ENCODE assay signal across 25 cellular contexts in the genomic region with DNA sequence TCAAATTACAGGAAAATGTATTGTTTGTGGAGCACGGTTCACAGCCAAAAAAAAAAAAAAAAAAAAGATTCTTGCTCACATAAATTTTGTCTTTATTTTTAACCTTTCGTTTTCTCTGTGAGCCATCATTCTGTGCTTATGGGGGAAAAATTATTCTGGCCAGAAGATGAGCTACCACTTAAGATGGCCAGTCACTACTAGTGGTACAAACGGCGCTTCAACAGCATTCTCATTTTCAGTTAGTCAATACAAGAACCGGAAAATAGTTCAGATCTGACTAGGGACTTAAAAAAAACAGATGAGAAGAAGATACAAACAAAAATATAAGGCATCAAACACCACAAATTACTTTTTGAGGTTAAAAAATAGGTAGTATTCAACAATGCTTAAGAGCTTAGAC.
"Had no signal": no experiment of that assay in that cellular context is flagged by ENCODE, and none has a peak within 500 bp of the region (broad histone marks: within the 10 kb centered on the region; RNA-seq: fewer than 3 reads in every experiment).

No MANE protein-coding gene starts in this region.

- H3K9ac ChIP-seq: neural progenitor cell, parathyroid adenoma had no signal

- H2AFZ ChIP-seq: neural progenitor cell, parathyroid adenoma had no signal

- ATAC-seq: psoas muscle; right cardiac atrium; right lobe of liver; stimulated activated effector memory CD8-positive, alpha-beta T cell treated with anti-CD3 and anti-CD28 coated beads, Interleukin-12 subunit alpha, Interleukin-12 subunit beta, amount 100 ng/mL, for 72 hours; stimulated activated naive B cell treated with anti-CD40 and anti-IgM and Interleukin-4, amounts not matched to agents 10 μg/mL and 1 μg/mL and 100 μg/mL, for 72 hours had no signal

- H3K4me2 ChIP-seq: neural progenitor cell had no signal

- DNase-seq: occipital lobe; ovary; posterior cingulate gyrus; psoas muscle; right cardiac atrium; right lobe of liver; sigmoid colon; small intestine; stimulated activated CD4-positive, alpha-beta T cell treated with anti-CD3 and anti-CD28 coated beads, Interleukin-15, amount 100 ng/mL, for 24 hours; stimulated activated CD4-positive, alpha-beta T cell treated with anti-CD3 and anti-CD28 coated beads, Interleukin-2, amount 100 ng/mL, for 24 hours; stimulated activated CD4-positive, alpha-beta T cell treated with anti-CD3 and anti-CD28 coated beads, Interleukin-2, amount 100 ng/mL, for 48 hours; stimulated activated CD4-positive, alpha-beta T cell treated with anti-CD3 and anti-CD28 coated beads, Interleukin-4, amount 100 ng/mL, for 24 hours; stimulated activated naive B cell treated with anti-CD40 and anti-IgM and Interleukin-4, amounts not matched to agents 10 μg/mL and 1 μg/mL and 100 μg/mL, for 72 hours; stimulated activated naive CD4-positive, alpha-beta T cell treated with Interleukin-2 at 50 U/mL for 16 hours; stomach; thyroid gland; trophoblast cell; upper lobe of left lung had no signal

- H3K9me3 ChIP-seq: ovary, right lobe of liver, sigmoid colon, thoracic aorta, thyroid gland, tibial nerve, upper lobe of left lung, vagina had no signal

- H3K4me3 ChIP-seq: neural progenitor cell, ovary, psoas muscle, right lobe of liver, sigmoid colon, stomach, thoracic aorta, thyroid gland, tibial nerve, upper lobe of left lung, vagina had no signal

- H3K4me1 ChIP-seq: neural progenitor cell, parathyroid adenoma, psoas muscle, right lobe of liver, sigmoid colon, stomach, thyroid gland, tibial nerve, upper lobe of left lung, vagina had no signal

- H3K36me3 ChIP-seq: neural progenitor cell, ovary, right lobe of liver, sigmoid colon, stomach, thoracic aorta, thyroid gland, tibial nerve, upper lobe of left lung, vagina had no signal

- H3K27me3 ChIP-seq: neural progenitor cell, ovary, right lobe of liver, sigmoid colon, stomach, thyroid gland, tibial nerve, upper lobe of left lung, vagina had no signal

- H3K79me2 ChIP-seq: parathyroid adenoma had no signal

- H3K27ac ChIP-seq: neural progenitor cell, ovary, parathyroid adenoma, psoas muscle, right lobe of liver, sigmoid colon, stomach, thoracic aorta, thyroid gland, tibial nerve, upper lobe of left lung, vagina had no signal

- FAIRE-seq: small intestine, urothelium cell line had no signal
